20 cellular contexts compared by ENCODE assay signal in the genomic region with DNA sequence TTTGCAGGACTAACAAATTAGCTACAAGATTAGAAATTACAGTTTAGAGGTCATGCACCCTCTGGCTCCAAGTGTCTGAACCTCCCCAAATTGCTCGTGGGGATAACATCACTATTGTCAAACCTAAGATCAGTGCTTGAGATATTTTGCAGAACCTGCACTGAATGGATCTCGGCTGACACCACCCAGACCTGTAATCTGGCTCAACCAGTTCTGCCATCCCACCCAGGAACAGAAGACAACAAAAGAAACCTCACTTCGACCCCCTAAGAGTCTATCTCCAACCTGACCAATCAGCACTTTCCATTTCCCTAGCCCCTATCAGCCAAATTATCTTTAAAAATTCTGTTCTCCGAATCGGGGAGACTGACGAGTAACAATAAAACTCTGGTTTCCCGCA.
DNase-seq lines count a peak whose midpoint lies in the region; TF ChIP-seq lines count a peak whose summit lies in the region.
"Had no signal": no experiment of that assay in that cellular context is flagged by ENCODE, and none has a peak within 500 bp of the region (broad histone marks: within the 10 kb centered on the region; RNA-seq: fewer than 3 reads in every experiment).

No MANE protein-coding gene starts in this region.

- H3K4me2 ChIP-seq in neural progenitor cell (no peak overlapping the region), smooth muscle cell (peak overlapping the region; percentile 28)
- H3K4me2 ChIP-seq: BLaER1, GM23338 had no signal

- H2AFZ ChIP-seq in neural progenitor cell (replicated peaks) (no peak overlapping the region), smooth muscle cell (ENCODE audit: low read depth) (peak overlapping the region; percentile 5)
- H2AFZ ChIP-seq: GM23338 had no signal

- no peaks in the 10 kb centered on the region for H3K9me3 ChIP-seq in neural progenitor cell (ENCODE audit: low read depth)
- no peaks in the 10 kb centered on the region for H3K9me3 ChIP-seq in smooth muscle cell (replicated peaks; ENCODE audit: low read depth)
- H3K9me3 ChIP-seq: BLaER1, Caco-2, HAP-1 had no signal

- H3K27me3 ChIP-seq in neural progenitor cell = no peaks in the 10 kb centered on the region
- no peaks in the 10 kb centered on the region for H3K27me3 ChIP-seq in smooth muscle cell (ENCODE audit: low read depth)

- no peak for TF ChIP-seq CTCF in neural progenitor cell (IDR thresholded peaks at IDR 0.05)
- no peak for TF ChIP-seq CTCF in smooth muscle cell (IDR thresholded peaks at IDR 0.05; ENCODE audit: borderline replicate concordance, insufficient read depth, poor library complexity, severe bottlenecking)
- TF ChIP-seq CTCF in HFFc6 (IDR thresholded peaks at IDR 0.05) = no peak

- no peaks in the 10 kb centered on the region for H3K27me3 Mint-ChIP-seq in neural progenitor cell (ENCODE audit: insufficient read depth, low read depth)
- H3K27me3 Mint-ChIP-seq in HFFc6 (ENCODE audit: insufficient read depth) = no peaks in the 10 kb centered on the region
- H3K27me3 Mint-ChIP-seq: B cell; CD4-positive, CD25-positive, alpha-beta regulatory T cell had no signal

- peaks cover 14% of the 10 kb centered on the region for H3K4me1 Mint-ChIP-seq in neural progenitor cell
- H3K4me1 Mint-ChIP-seq in HFFc6 (ENCODE audit: low read depth) = no peaks in the 10 kb centered on the region
- H3K4me1 Mint-ChIP-seq: B cell; CD4-positive, CD25-positive, alpha-beta regulatory T cell had no signal

- no peak overlapping the region for H3K27ac ChIP-seq in neural progenitor cell
- no peak overlapping the region for H3K27ac ChIP-seq in smooth muscle cell (ENCODE audit: low read depth)
- H3K27ac ChIP-seq: 22Rv1, BLaER1, C4-2B had no signal

- DNase-seq in ELF-1 (ENCODE audit: low read depth, low spot score) = peak; percentile 79
- DNase-seq in islet precursor cell = peak; percentile 83
- DNase-seq in neural progenitor cell (ENCODE audit: low spot score) = no peak
- no peak for DNase-seq in smooth muscle cell (lab: John Stamatoyannopoulos, UW; ENCODE audit: unreplicated experiment)
- DNase-seq in DMS79 treated with DMSO at 0.1 percent for 48 hours (lab: John Stamatoyannopoulos, UW) = no peak
- no peak for DNase-seq in hepatic stellate cell (ENCODE audit: low spot score)
- no peak for DNase-seq in HFFc6
- no peak for DNase-seq in GOT3 (lab: John Stamatoyannopoulos, UW)
- DNase-seq: Caco-2; CD4-positive, CD25-positive, alpha-beta regulatory T cell; CD8-positive, alpha-beta T cell; DMS153; EL; GF-D8 had no signal

- H3F3A ChIP-seq in neural progenitor cell (ENCODE audit: low read depth) (no peaks in the 10 kb centered on the region), smooth muscle cell (ENCODE audit: low read depth) (no peaks in the 10 kb centered on the region)

- H3K4me1 ChIP-seq in neural progenitor cell (peaks cover 11% of the 10 kb centered on the region), smooth muscle cell (ENCODE audit: low read depth) (no peaks in the 10 kb centered on the region)
- H3K4me1 ChIP-seq: BLaER1, Caco-2, HAP-1 had no signal

- no peaks in the 10 kb centered on the region for H3K36me3 ChIP-seq in neural progenitor cell
- H3K36me3 ChIP-seq in smooth muscle cell (ENCODE audit: low read depth) = no peaks in the 10 kb centered on the region
- H3K36me3 ChIP-seq: BLaER1, HAP-1 had no signal

- H3K4me3 ChIP-seq in neural progenitor cell (no peak overlapping the region), smooth muscle cell (no peak overlapping the region)
- H3K4me3 ChIP-seq: BLaER1, GM23338, HAP-1 had no signal

- no peaks in the 10 kb centered on the region for H3K36me3 Mint-ChIP-seq in neural progenitor cell
- no peaks in the 10 kb centered on the region for H3K36me3 Mint-ChIP-seq in HFFc6 (ENCODE audit: low read depth)
- H3K36me3 Mint-ChIP-seq: CD4-positive, CD25-positive, alpha-beta regulatory T cell; CD8-positive, alpha-beta T cell had no signal

- H4K20me1 ChIP-seq in neural progenitor cell (ENCODE audit: low read depth) (no peaks in the 10 kb centered on the region), smooth muscle cell (ENCODE audit: low read depth) (no peaks in the 10 kb centered on the region)

- 62% methylated on average over 7 of the region's 7 CpGs for WGBS in smooth muscle cell (ENCODE audit: low lambda C conversion rate)

- H3K27ac Mint-ChIP-seq in neural progenitor cell (peak overlapping the region; percentile 27), HFFc6 (no peak overlapping the region)
- H3K27ac Mint-ChIP-seq: B cell; CD8-positive, alpha-beta T cell; GM23338 had no signal

- H3K9me3 Mint-ChIP-seq in neural progenitor cell (peaks cover 2% of the 10 kb centered on the region), HFFc6 (peaks cover 4% of the 10 kb centered on the region; the same call in 1 of the 2 replicates)
- H3K9me3 Mint-ChIP-seq: GM23338 had no signal

- H3K9ac ChIP-seq in neural progenitor cell = no peak overlapping the region
- H3K9ac ChIP-seq in smooth muscle cell (ENCODE audit: low read depth) = no peak overlapping the region
- H3K9ac ChIP-seq: BLaER1 had no signal

- H3K4me3 Mint-ChIP-seq in neural progenitor cell (no peak overlapping the region), HFFc6 (no peak overlapping the region)
- H3K4me3 Mint-ChIP-seq: B cell; CD4-positive, CD25-positive, alpha-beta regulatory T cell; CD8-positive, alpha-beta T cell; GM23338 had no signal

- H3K79me2 ChIP-seq in neural progenitor cell (ENCODE audit: low read depth) (no peaks in the 10 kb centered on the region), smooth muscle cell (ENCODE audit: low read depth) (no peaks in the 10 kb centered on the region)

Comparison
In these comparisons a context has a peak if more than half of its experiments do, and no peak if none do; other contexts are left out.
1. DNase-seq: peak in ELF-1 (single experiment) and islet precursor cell (single experiment); none in neural progenitor cell (single experiment), smooth muscle cell (single experiment), DMS79 treated with DMSO at 0.1 percent for 48 hours (single experiment), hepatic stellate cell (single experiment), HFFc6 (single experiment) and GOT3 (single experiment).